In the genomic region with DNA sequence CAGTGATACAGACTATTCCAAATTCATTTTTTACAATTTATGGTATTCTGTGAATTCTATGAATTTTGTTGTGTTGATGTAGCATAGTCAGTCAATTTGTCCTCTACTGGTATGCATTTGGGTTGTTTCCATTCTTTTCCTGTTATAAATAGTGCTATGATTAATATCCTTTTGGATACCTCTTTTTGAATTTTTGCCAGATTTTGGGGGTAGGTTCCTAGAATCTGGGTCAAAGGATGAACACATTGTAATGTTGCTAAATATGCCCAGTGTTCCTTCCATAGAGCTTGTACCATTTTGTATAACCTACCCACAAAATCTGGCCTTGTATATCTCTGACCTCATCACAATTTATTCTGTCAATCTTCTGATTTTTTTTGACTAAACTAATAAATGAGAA, we compare ENCODE assay signal across 17 cellular contexts.
"Had no signal": no experiment of that assay in that cellular context is flagged by ENCODE, and none has a peak within 500 bp of the region (broad histone marks: within the 10 kb centered on the region; RNA-seq: fewer than 3 reads in every experiment).

No MANE protein-coding gene starts in this region.

- H3K9me3 Mint-ChIP-seq: activated B cell treated with CpG ODN at 0.5 μM for 24 hours; activated naive CD4-positive, alpha-beta T cell treated with anti-CD3 and anti-CD28 coated beads, Interleukin-2, amount 10 ng/mL, durations not matched to agents 7 days and 5 days; activated T-helper 17 cell treated with anti-CD3 and anti-CD28 coated beads, Interleukin-2, amount 50 U/mL, for 72 hours; T-helper 1 cell treated with Interleukin-12 subunit alpha and Interleukin-12 subunit beta and Interleukin-4 antibody, amounts not matched to agents 30 μg/mL and 1 μg/mL, for 36 hours had no signal

- DNase-seq: activated B cell treated with CpG ODN at 0.5 μM for 24 hours; activated CD4-positive, alpha-beta T cell treated with anti-CD3 and anti-CD28 coated beads, Interleukin-2, amount 10 ng/mL, durations not matched to agents 7 days and 5 days; activated naive CD4-positive, alpha-beta T cell treated with anti-CD3 and anti-CD28 coated beads, Interleukin-2, amount 10 ng/mL, durations not matched to agents 7 days and 5 days; activated T-cell treated with anti-CD3 and anti-CD28 coated beads for 4 hours; esophagus squamous epithelium; hippocampal formation; lower lobe of right lung; naive thymus-derived CD8-positive, alpha-beta T cell; sigmoid colon; stimulated activated CD4-positive, alpha-beta T cell treated with anti-CD3 and anti-CD28 coated beads, Interleukin-12 subunit alpha, Interleukin-12 subunit beta, amount 100 ng/mL, for 4 hours; stimulated activated naive CD8-positive, alpha-beta T cell treated with anti-CD3 and anti-CD28 coated beads, Interleukin-15, Interleukin-2, amounts not matched to agents 100 U/mL and 50 U/mL, for 24 hours; upper lobe of left lung had no signal

- H3K36me3 ChIP-seq: lower lobe of right lung, neutrophil, sigmoid colon, suprapubic skin, upper lobe of left lung had no signal

- ATAC-seq: activated T-helper 17 cell treated with anti-CD3 and anti-CD28 coated beads, Interleukin-2, amount 50 U/mL, for 72 hours; lower lobe of right lung; naive thymus-derived CD8-positive, alpha-beta T cell; stimulated activated naive CD8-positive, alpha-beta T cell treated with anti-CD3 and anti-CD28 coated beads, Interleukin-15, Interleukin-2, amounts not matched to agents 100 U/mL and 50 U/mL, for 24 hours had no signal

- H3K4me1 ChIP-seq: lower lobe of right lung, upper lobe of left lung had no signal

- H3K27ac Mint-ChIP-seq: activated B cell treated with CpG ODN at 0.5 μM for 24 hours; activated CD4-positive, alpha-beta T cell treated with anti-CD3 and anti-CD28 coated beads, Interleukin-2, amount 10 ng/mL, durations not matched to agents 7 days and 5 days; activated naive CD4-positive, alpha-beta T cell treated with anti-CD3 and anti-CD28 coated beads, Interleukin-2, amount 10 ng/mL, durations not matched to agents 7 days and 5 days; activated T-helper 17 cell treated with anti-CD3 and anti-CD28 coated beads, Interleukin-2, amount 50 U/mL, for 72 hours; T-helper 1 cell treated with Interleukin-12 subunit alpha and Interleukin-12 subunit beta and Interleukin-4 antibody, amounts not matched to agents 30 μg/mL and 1 μg/mL, for 36 hours had no signal

- H3K4me3 ChIP-seq: esophagus squamous epithelium, lower lobe of right lung, sigmoid colon, suprapubic skin, upper lobe of left lung had no signal

- FAIRE-seq: TTC549 had no signal

- H3K9me3 ChIP-seq: esophagus squamous epithelium, lower lobe of right lung, neutrophil, sigmoid colon, suprapubic skin, upper lobe of left lung had no signal

- H3K4me3 Mint-ChIP-seq: activated B cell treated with CpG ODN at 0.5 μM for 24 hours; activated CD4-positive, alpha-beta T cell treated with anti-CD3 and anti-CD28 coated beads, Interleukin-2, amount 10 ng/mL, durations not matched to agents 7 days and 5 days; activated naive CD4-positive, alpha-beta T cell treated with anti-CD3 and anti-CD28 coated beads, Interleukin-2, amount 10 ng/mL, durations not matched to agents 7 days and 5 days; activated T-helper 17 cell treated with anti-CD3 and anti-CD28 coated beads, Interleukin-2, amount 50 U/mL, for 72 hours; T-helper 1 cell treated with Interleukin-12 subunit alpha and Interleukin-12 subunit beta and Interleukin-4 antibody, amounts not matched to agents 30 μg/mL and 1 μg/mL, for 36 hours had no signal

- H3K27me3 Mint-ChIP-seq: activated B cell treated with CpG ODN at 0.5 μM for 24 hours; activated CD4-positive, alpha-beta T cell treated with anti-CD3 and anti-CD28 coated beads, Interleukin-2, amount 10 ng/mL, durations not matched to agents 7 days and 5 days; activated naive CD4-positive, alpha-beta T cell treated with anti-CD3 and anti-CD28 coated beads, Interleukin-2, amount 10 ng/mL, durations not matched to agents 7 days and 5 days; activated T-helper 17 cell treated with anti-CD3 and anti-CD28 coated beads, Interleukin-2, amount 50 U/mL, for 72 hours; naive thymus-derived CD8-positive, alpha-beta T cell had no signal

- H3K27ac ChIP-seq: esophagus squamous epithelium, lower lobe of right lung, neutrophil, sigmoid colon, suprapubic skin, upper lobe of left lung had no signal

- H3K27me3 ChIP-seq: esophagus squamous epithelium, neutrophil, sigmoid colon, suprapubic skin, upper lobe of left lung had no signal
